Comparison of ENCODE assay signal across 10 cellular contexts in genomic region chr15:76206325-76206976, GRCh38.
DNase-seq lines count a peak whose midpoint lies in the region; ATAC-seq and TF ChIP-seq lines count a peak whose summit lies in the region.
"Had no signal": no experiment of that assay in that cellular context is flagged by ENCODE, and none has a peak within 500 bp of the region (broad histone marks: within the 10 kb centered on the region; RNA-seq: fewer than 3 reads in every experiment).

No MANE protein-coding gene starts in this region.

- H3K4me2 ChIP-seq in hepatocyte (no peak overlapping the region), H9 (ENCODE audit: insufficient read depth, insufficient read length, low read length) (no peak overlapping the region)

- intact Hi-C loops in thyroid gland (cut with DNase I): no loop called here
- intact Hi-C loops in CD4-positive, alpha-beta T cell (cut with DNase I, micrococcal nuclease): no loop called here

- WGBS in hepatocyte (ENCODE audit: low lambda C conversion rate, missing lambda C conversion rate): 70% methylated on average over 4 of the region's 4 CpGs
- WGBS in thyroid gland, 2 donors: 22 to 39% methylated on average over 4 of the region's 4 CpGs
- WGBS in H9 (ENCODE audit: extremely low coverage, insufficient read length, low lambda C conversion rate): no CpG with 5 or more reads among the region's 4 CpGs

- H3K27ac ChIP-seq in VCaP (peak overlapping the region; percentile 40; the same call in 1 of the 2 replicates), hepatocyte (no peak overlapping the region), thyroid gland (no peak overlapping the region), H9 (ENCODE audit: insufficient read length, low read depth, low read length) (no peak overlapping the region)
- no peak overlapping the region for H3K27ac ChIP-seq in CD4-positive, alpha-beta T cell (ENCODE audit: low read depth, low read length)
- H3K27ac ChIP-seq: 22Rv1 had no signal

- no peak overlapping the region for H3K4me3 Mint-ChIP-seq in CD4-positive, alpha-beta T cell
- no peak overlapping the region for H3K4me3 Mint-ChIP-seq in H9

- no peak overlapping the region for H2AFZ ChIP-seq in hepatocyte
- no peak overlapping the region for H2AFZ ChIP-seq in H9 (ENCODE audit: low read length)

- peaks cover 16% of the 10 kb centered on the region for H3K36me3 Mint-ChIP-seq in CD4-positive, alpha-beta T cell (ENCODE audit: low read depth)
- H3K36me3 Mint-ChIP-seq in H9 (ENCODE audit: insufficient read depth in 1 of 3, low read depth in 3 of 3): peaks cover 0 to 6% (median 0%) of the 10 kb centered on the region in 3 experiments; a peak in 2 of 7 replicates

- H3K9me3 Mint-ChIP-seq in CD4-positive, alpha-beta T cell: no peaks in the 10 kb centered on the region
- no peaks in the 10 kb centered on the region for H3K9me3 Mint-ChIP-seq in H9

- no peak overlapping the region for H2BK5ac ChIP-seq in H9 (ENCODE audit: insufficient read length, low read length)

- ATAC-seq in CD4-positive, alpha-beta T cell (ENCODE audit: poor library complexity): no peak
- ATAC-seq: Panc1 had no signal

- no peak overlapping the region for H4K5ac ChIP-seq in H9 (ENCODE audit: insufficient read length, low read depth, low read length)

- H3K27ac Mint-ChIP-seq in CD4-positive, alpha-beta T cell: no peak overlapping the region
- no peak overlapping the region for H3K27ac Mint-ChIP-seq in H9

- no peak overlapping the region for H2BK120ac ChIP-seq in H9 (ENCODE audit: low read depth, low read length, poor library complexity, severe bottlenecking)

- no peak overlapping the region for H3K18ac ChIP-seq in H9 (ENCODE audit: insufficient read length, low read depth, low read length)

- no peak overlapping the region for H3T11ph ChIP-seq in H9 (ENCODE audit: low read length)

- CTCF ChIA-PET in CD4-positive, alpha-beta T cell (lab: Charles Lee): no interaction called here

- H3K23ac ChIP-seq in H9 (ENCODE audit: insufficient read length, low read depth, low read length): no peak overlapping the region

- H3K56ac ChIP-seq in H9 (ENCODE audit: insufficient read length, low read depth, low read length): no peak overlapping the region

- no peak overlapping the region for H3K4me3 ChIP-seq in hepatocyte
- H3K4me3 ChIP-seq in thyroid gland (replicated peaks in 1 of 3): no peak overlapping the region

- no peak for TF ChIP-seq POLR2A in thyroid gland (IDR thresholded peaks at IDR 0.05)

- no peak overlapping the region for H3K4ac ChIP-seq in H9 (ENCODE audit: low read depth, low read length)

- H3K14ac ChIP-seq in H9 (ENCODE audit: insufficient read depth, low read length): no peak overlapping the region

- POLR2A ChIA-PET in CD4-positive, alpha-beta T cell (lab: Charles Lee): no interaction called here

- H3K9ac ChIP-seq in H9 (ENCODE audit: extremely low read depth, insufficient read length, low read length): no peak overlapping the region

- H3K23me2 ChIP-seq in H9 (ENCODE audit: insufficient read length, low read depth, low read length, poor library complexity, severe bottlenecking): no peaks in the 10 kb centered on the region

- TF ChIP-seq CTCF in VCaP (conservative IDR thresholded peaks at IDR 0.05) (no peak), hepatocyte (IDR thresholded peaks at IDR 0.05; ENCODE audit: poor library complexity) (no peak), thyroid gland (IDR thresholded peaks at IDR 0.05) (no peak), H9 (conservative IDR thresholded peaks at IDR 0.05) (no peak)
- TF ChIP-seq CTCF in CD4-positive, alpha-beta T cell (IDR thresholded peaks at IDR 0.05): no peak

- H3K4me1 Mint-ChIP-seq in CD4-positive, alpha-beta T cell (ENCODE audit: low read depth): no peaks in the 10 kb centered on the region
- peaks cover under 1 to 3% of the 10 kb centered on the region in 2 experiments; a peak in 2 of 4 replicates for H3K4me1 Mint-ChIP-seq in H9

- no peaks in the 10 kb centered on the region for H3K36me3 ChIP-seq in hepatocyte (replicated peaks; ENCODE audit: insufficient read depth, low read depth)
- H3K36me3 ChIP-seq in thyroid gland: peaks cover 0 to under 1% of the 10 kb centered on the region in 2 donors

- H2AK5ac ChIP-seq in H9 (ENCODE audit: insufficient read length, low read length): no peak overlapping the region

- no peak overlapping the region for H4K91ac ChIP-seq in H9 (ENCODE audit: insufficient read length, low read depth, low read length)

- no peaks in the 10 kb centered on the region for H3K27me3 Mint-ChIP-seq in CD4-positive, alpha-beta T cell
- no peaks in the 10 kb centered on the region for H3K27me3 Mint-ChIP-seq in H9 (ENCODE audit: low read depth)

- H3K4me1 ChIP-seq in hepatocyte (ENCODE audit: insufficient read depth): no peaks in the 10 kb centered on the region
- no peaks in the 10 kb centered on the region for H3K4me1 ChIP-seq in thyroid gland
- peaks cover 2% of the 10 kb centered on the region; the same call in 1 of the 2 replicates for H3K4me1 ChIP-seq in H9 (ENCODE audit: insufficient read depth, low read length)

- DNase-seq in NCI-H1417 (lab: John Stamatoyannopoulos, UW): peak; percentile 27 to 76 (median 73)
- no peak for DNase-seq in NCI-H1417 treated with DMSO at 0.1 percent for 48 hours (lab: John Stamatoyannopoulos, UW)
- DNase-seq in hepatocyte (ENCODE audit: low spot score): peak; percentile 68
- DNase-seq in thyroid gland: peak; percentile 92 to 94
- no peak for DNase-seq in CD4-positive, alpha-beta T cell
- no peak for DNase-seq in NK-92 (lab: John Stamatoyannopoulos, UW; ENCODE audit: unreplicated experiment)
- DNase-seq in H9: no peak

- H2BK20ac ChIP-seq in H9 (ENCODE audit: low read depth, low read length, poor library complexity, severe bottlenecking): no peak overlapping the region

- H2BK15ac ChIP-seq in H9 (ENCODE audit: low read depth, low read length): no peak overlapping the region

- H3K9me2 ChIP-seq in hepatocyte (replicated peaks; ENCODE audit: insufficient read depth): no peaks in the 10 kb centered on the region

- H3K79me1 ChIP-seq in H9 (ENCODE audit: insufficient read depth, low read depth, low read length, poor library complexity, severe bottlenecking): no peaks in the 10 kb centered on the region

- no peaks in the 10 kb centered on the region for H3K79me2 ChIP-seq in hepatocyte
- H3K79me2 ChIP-seq in H9 (ENCODE audit: insufficient read depth, low read length): no peaks in the 10 kb centered on the region

- no peaks in the 10 kb centered on the region for H4K20me1 ChIP-seq in hepatocyte (ENCODE audit: insufficient read depth, poor library complexity, severe bottlenecking)
- H4K20me1 ChIP-seq in H9 (ENCODE audit: control insufficient read depth, insufficient read depth, insufficient read length): no peaks in the 10 kb centered on the region

- H3K27me3 ChIP-seq in hepatocyte (no peaks in the 10 kb centered on the region), thyroid gland (no peaks in the 10 kb centered on the region), H9 (ENCODE audit: insufficient read depth, low read length) (no peaks in the 10 kb centered on the region)
- H3K27me3 ChIP-seq in CD4-positive, alpha-beta T cell (ENCODE audit: control insufficient read depth, insufficient read depth, low read length): no peaks in the 10 kb centered on the region

- H4K8ac ChIP-seq in H9 (replicated peaks; ENCODE audit: insufficient read length, low read depth, low read length): no peak overlapping the region

- H3K9me3 ChIP-seq in hepatocyte (ENCODE audit: low read depth) (no peaks in the 10 kb centered on the region), thyroid gland (no peaks in the 10 kb centered on the region), H9 (ENCODE audit: control insufficient read depth, low read depth, low read length) (no peaks in the 10 kb centered on the region)
- no peaks in the 10 kb centered on the region for H3K9me3 ChIP-seq in CD4-positive, alpha-beta T cell (ENCODE audit: control insufficient read depth, low read length)

- H2BK12ac ChIP-seq in H9 (ENCODE audit: insufficient read length, low read depth, low read length): no peak overlapping the region

Comparison
In these comparisons a context has a peak if more than half of its experiments do, and no peak if none do; other contexts are left out.
1. DNase-seq: peak in NCI-H1417 (3 of 3), hepatocyte (single experiment) and thyroid gland (2 of 2); none in NCI-H1417 treated with DMSO at 0.1 percent for 48 hours (single experiment), CD4-positive, alpha-beta T cell (0 of 10), NK-92 (single experiment) and H9 (single experiment).